In the genomic region with DNA sequence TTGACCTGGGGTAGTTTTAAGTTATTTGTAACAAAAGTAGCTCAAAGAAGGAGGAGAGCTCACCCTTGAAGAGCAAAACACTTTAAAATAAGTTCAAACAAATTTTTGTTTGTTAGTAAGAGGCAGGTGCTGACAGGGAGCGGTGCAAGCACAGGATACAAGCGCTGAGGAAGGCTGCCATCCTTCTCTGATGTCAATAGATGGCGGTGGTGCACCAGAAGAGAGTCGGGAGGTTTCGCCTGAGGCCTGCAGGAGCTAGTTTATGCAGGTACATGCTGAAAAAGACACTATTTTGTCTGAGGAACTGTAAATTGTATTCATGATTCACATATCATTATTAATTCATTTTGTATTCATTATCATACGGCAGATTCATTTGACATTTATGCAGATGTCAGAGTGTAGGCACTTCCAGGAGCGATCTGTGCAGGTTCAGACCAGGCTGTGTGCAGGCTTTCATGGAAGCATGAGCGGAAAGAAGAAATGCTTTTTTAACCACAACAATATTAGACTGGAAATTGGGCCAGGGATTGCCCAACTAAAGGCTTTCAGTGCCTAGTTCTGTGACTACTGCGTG, we compare ENCODE assay signal across 8 cellular contexts.
A peak's percentile ranks its signal among the peaks of the same experiment; 100 is the strongest.
DNase-seq lines count a peak whose midpoint lies in the region; ATAC-seq, FAIRE-seq and TF ChIP-seq lines count a peak whose summit lies in the region.

No MANE protein-coding gene starts in this region.

- H3K4me3 Mint-ChIP-seq in MCF 10A (ENCODE audit: unreplicated experiment) = no peak overlapping the region
- no peak overlapping the region for H3K4me3 Mint-ChIP-seq in immature natural killer cell

- H3K4me1 Mint-ChIP-seq in MCF 10A (ENCODE audit: insufficient read depth, unreplicated experiment) = no peaks in the 10 kb centered on the region
- no peaks in the 10 kb centered on the region for H3K4me1 Mint-ChIP-seq in immature natural killer cell

- intact Hi-C loops in MCF 10A (cut with micrococcal nuclease) = loop anchor here (1.0 to 10.0 kb wide), 5 partner anchors 176 to 640 kb away; no protein-coding TSS in a partner anchor
- intact Hi-C loops in left colon (cut with DNase I, micrococcal nuclease) = no loop called here

- no TSS peak for BruUV-seq in MCF 10A (replicated peaks; lab: Mats Ljungman, UMichigan)

- peak; percentile 96 for ATAC-seq in GM21381 (IDR thresholded peaks at IDR 0.05; ENCODE audit: unreplicated experiment)
- ATAC-seq in HG03558 (IDR thresholded peaks at IDR 0.05; ENCODE audit: extremely low read depth, unreplicated experiment) = peak; percentile 79
- ATAC-seq in left colon = peak; percentile 68

- H3K27ac Mint-ChIP-seq in MCF 10A (ENCODE audit: low read depth, unreplicated experiment) (no peak overlapping the region), immature natural killer cell (no peak overlapping the region)

- DNase-seq in GM04503 (ENCODE audit: low read depth) = peak; percentile 0
- DNase-seq in NCI-H82 (lab: John Stamatoyannopoulos, UW) = peak; percentile 81
- peak; percentile 74 for DNase-seq in MCF 10A (ENCODE audit: unreplicated experiment)
- DNase-seq in left colon = peak; percentile 27
- peak; percentile 39 for DNase-seq in urothelium cell line (ENCODE audit: low spot score)
- DNase-seq in immature natural killer cell = no peak

- H3K27me3 Mint-ChIP-seq in MCF 10A (ENCODE audit: insufficient read depth, unreplicated experiment) (peaks cover 11% of the 10 kb centered on the region), immature natural killer cell (ENCODE audit: low read depth in 3 of 3) (peaks cover 0 to 4% (median 0%) of the 10 kb centered on the region in 3 donors)

- H3K36me3 Mint-ChIP-seq in MCF 10A (ENCODE audit: insufficient read depth, unreplicated experiment) (peaks cover 4% of the 10 kb centered on the region), immature natural killer cell (no peaks in the 10 kb centered on the region)

- no peak for FAIRE-seq in urothelium cell line (lab: Jason Lieb, UNC)

- TF ChIP-seq CTCF in MCF 10A (IDR thresholded peaks at IDR 0.05; ENCODE audit: unreplicated experiment) = peak; percentile 88

- CTCF ChIA-PET in MCF 10A (lab: Yijun Ruan, JAX) = interaction anchor here (0.5 to 6.2 kb wide), 45 partner anchors 9 to 1319 kb away, joined by 3 to 34 read pairs (median 3); no protein-coding TSS in a partner anchor

- H3K9me3 Mint-ChIP-seq in MCF 10A (ENCODE audit: unreplicated experiment) = no peaks in the 10 kb centered on the region
- H3K9me3 Mint-ChIP-seq in immature natural killer cell = peaks cover 0 to 33% (median 7%) of the 10 kb centered on the region in 6 donors

- POLR2A ChIA-PET in MCF 10A (lab: Yijun Ruan, JAX) = interaction anchor here (0.7 kb wide), 1 partner anchor 26 kb away, joined by 3 read pairs; no protein-coding TSS in a partner anchor

Comparison
In these comparisons a context has a peak if more than half of its experiments do, and no peak if none do; other contexts are left out.
1. DNase-seq: peak in GM04503 (single experiment), NCI-H82 (single experiment), MCF 10A (single experiment), left colon (2 of 2) and urothelium cell line (single experiment); none in immature natural killer cell (0 of 3).
2. Peak in every context shown above with its lines, with median percentiles within 50 percentile points of each other: ATAC-seq.